ENCODE assay signal across 32 cellular contexts in the genomic region with DNA sequence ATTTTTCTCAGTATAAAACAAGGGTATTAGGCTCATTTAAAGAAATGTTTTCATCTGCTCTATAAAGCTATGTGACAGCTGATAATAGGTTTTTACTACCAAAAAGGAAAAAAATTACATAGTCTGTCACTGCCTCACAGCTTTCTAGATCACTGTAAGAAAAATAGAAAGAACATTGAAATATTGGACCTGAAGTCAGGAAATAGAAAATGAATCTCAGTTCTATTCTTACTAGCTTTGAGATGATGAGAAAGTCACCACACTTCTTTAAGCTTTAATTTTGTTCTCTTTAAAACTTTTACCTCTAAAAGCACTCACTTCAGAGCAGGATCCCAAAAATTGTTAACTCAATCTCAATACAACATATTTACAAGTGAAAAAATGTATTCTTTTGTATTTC.
"Had no signal": no experiment of that assay in that cellular context is flagged by ENCODE, and none has a peak within 500 bp of the region (broad histone marks: within the 10 kb centered on the region; RNA-seq: fewer than 3 reads in every experiment).

No MANE protein-coding gene starts in this region.

- H3K36me3 ChIP-seq: MG63, SJCRH30 had no signal

- FAIRE-seq: RCC 7860 had no signal

- H2AFZ ChIP-seq: PC-9 had no signal

- DNase-seq: Kasumi-1, MG63, NCI-H1048, NCI-H1092 treated with DMSO at 0.1 percent for 48 hours, NCI-H1105 treated with DMSO at 0.1 percent for 48 hours, NCI-H1417, NCI-H1436, NCI-H146, NCI-H1694, NCI-H187, NCI-H1930, NCI-H2029 treated with DMSO at 0.1 percent for 48 hours, NCI-H2081 treated with DMSO at 0.1 percent for 48 hours, NCI-H2107, NCI-H2171, NCI-H226, NCI-H446 treated with DMSO at 0.1 percent for 48 hours, NCI-H510A, NCI-H524, NCI-H526, NCI-H748 treated with DMSO at 0.1 percent for 48 hours, NCI-H82, PC-9, SHP77, SIG-M5, SJCRH30 had no signal

- H3K4me2 ChIP-seq: PC-9 had no signal

- H3K4me3 ChIP-seq: MG63, PC-9, SJCRH30, SK-N-MC had no signal

- H3K27ac ChIP-seq: PC-9, RWPE1, SJCRH30, SK-N-MC had no signal

- ATAC-seq: Panc1, Right ventricle myocardium inferior, SK-N-SH treated with all-trans-retinoic acid at 6 μM for 48 hours had no signal

- H3K27me3 ChIP-seq: MG63, SJCRH30 had no signal

- H3K9me3 ChIP-seq: MG63 had no signal
